12 cellular contexts compared by ENCODE assay signal in the genomic region with DNA sequence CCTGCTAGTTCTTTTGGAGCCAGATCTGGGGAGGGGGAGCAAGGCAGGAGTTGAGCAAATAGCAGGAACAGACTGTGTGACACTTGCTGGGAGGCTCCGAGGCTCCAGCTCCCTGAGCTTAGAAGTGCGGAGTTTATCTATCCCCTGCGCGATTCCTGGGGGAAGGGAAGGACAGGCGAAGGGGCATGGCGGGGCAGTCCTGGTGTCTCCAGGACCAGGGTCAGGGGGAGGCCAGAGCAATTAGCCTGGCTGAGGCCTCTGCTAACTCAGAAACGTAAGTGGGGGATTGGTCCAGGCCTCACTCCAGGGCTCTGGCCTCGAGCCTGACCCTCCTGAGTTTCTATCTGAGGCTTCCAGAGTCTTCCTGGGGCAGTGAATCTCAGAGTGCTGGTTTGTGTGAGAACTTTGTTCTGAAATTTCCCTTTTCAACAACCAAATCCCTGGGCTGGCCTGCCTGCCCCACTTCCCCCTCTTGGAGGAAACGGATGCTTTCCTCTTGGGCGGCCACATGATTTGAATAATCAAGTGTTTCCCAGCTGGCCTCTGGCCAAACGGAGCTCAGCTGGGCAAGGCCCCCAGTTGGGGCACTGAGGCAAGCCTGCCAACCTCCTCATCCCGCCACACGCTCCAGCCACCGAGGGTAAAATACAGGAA. TPM values are rescaled to one million over a fixed set of nuclear protein-coding genes. Genes with fewer than 3 reads are reported as not detected.
A peak's percentile ranks its signal among the peaks of the same experiment; 100 is the strongest.
DNase-seq lines count a peak whose midpoint lies in the region; ATAC-seq and TF ChIP-seq lines count a peak whose summit lies in the region.
"Had no signal": no experiment of that assay in that cellular context is flagged by ENCODE, and none has a peak within 500 bp of the region (broad histone marks: within the 10 kb centered on the region; RNA-seq: fewer than 3 reads in every experiment).

No MANE protein-coding gene starts in this region.

- H3K36me3 ChIP-seq in HUES64 (ENCODE audit: insufficient read depth, low read length) (no peaks in the 10 kb centered on the region), SU-DHL-6 (ENCODE audit: low read length) (no peaks in the 10 kb centered on the region)
- H3K36me3 ChIP-seq: colonic mucosa had no signal

- H3K27me3 ChIP-seq in HUES64 (ENCODE audit: insufficient read depth, low read length): no peaks in the 10 kb centered on the region
- H3K27me3 ChIP-seq in SU-DHL-6 (ENCODE audit: low read length): no peaks in the 10 kb centered on the region
- H3K27me3 ChIP-seq: colonic mucosa had no signal

- peaks cover 8% of the 10 kb centered on the region; the same call in 1 of the 2 replicates for H3K4me1 ChIP-seq in HUES64 (ENCODE audit: insufficient read depth, low read length)
- H3K4me1 ChIP-seq: colonic mucosa had no signal

- H3K9me3 ChIP-seq in HUES64 (ENCODE audit: insufficient read depth, low read depth, low read length): no peaks in the 10 kb centered on the region
- H3K9me3 ChIP-seq in SU-DHL-6 (ENCODE audit: insufficient read depth, low read length): no peaks in the 10 kb centered on the region
- H3K9me3 ChIP-seq: colonic mucosa had no signal

- no peaks in the 10 kb centered on the region for H3K79me2 ChIP-seq in SU-DHL-6 (ENCODE audit: insufficient read depth, low read length)

- H4K20me1 ChIP-seq in SU-DHL-6 (ENCODE audit: low read depth, low read length): no peaks in the 10 kb centered on the region

- TF ChIP-seq CTCF in SU-DHL-6 (IDR thresholded peaks at IDR 0.05; ENCODE audit: insufficient read depth, low read length, poor library complexity, severe bottlenecking): no peak

- peaks cover 16% of the 10 kb centered on the region; the same call in 1 of the 2 replicates for H3F3A ChIP-seq in SU-DHL-6 (ENCODE audit: insufficient read depth)

- DNase-seq in hippocampal formation (lab: John Stamatoyannopoulos, UW) (peak; percentile 46), putamen (ENCODE audit: low spot score) (peak; percentile 68)
- DNase-seq: activated CD4-positive, alpha-beta memory T cell treated with anti-CD3 and anti-CD28 coated beads for 36 hours; colonic mucosa; NCI-H2029; PC-9; small intestine had no signal

- 82% methylated on average over 14 of the region's 14 CpGs for WGBS in HUES64

- ATAC-seq in HG03342 (IDR thresholded peaks at IDR 0.05; ENCODE audit: unreplicated experiment) (no peak), HG03442 (IDR thresholded peaks at IDR 0.05; ENCODE audit: unreplicated experiment) (no peak), HG02885 (IDR thresholded peaks at IDR 0.05; ENCODE audit: poor library complexity, unreplicated experiment) (no peak)

- H3K9me2 ChIP-seq in SU-DHL-6 (replicated peaks; ENCODE audit: insufficient read depth, low read length): no peaks in the 10 kb centered on the region

- H3K27ac ChIP-seq in HUES64 (ENCODE audit: low read depth, low read length) (0 out of 2 replicates have a peak overlapping the region, but pooled peaks have one; percentile 13), SU-DHL-6 (ENCODE audit: low read depth, low read length) (peak overlapping the region; percentile 27; the same call in 1 of the 2 replicates)
- H3K27ac ChIP-seq: colonic mucosa, PC-9 had no signal

- no peak overlapping the region for H3K4me3 ChIP-seq in HUES64 (ENCODE audit: low read length)
- no peak overlapping the region for H3K4me3 ChIP-seq in SU-DHL-6 (ENCODE audit: insufficient read depth, low read length, poor library complexity, severe bottlenecking)
- H3K4me3 ChIP-seq: colonic mucosa, PC-9 had no signal

- H3K9ac ChIP-seq in HUES64 (ENCODE audit: low read depth, low read length) (no peak overlapping the region), SU-DHL-6 (ENCODE audit: low read length) (peak overlapping the region; percentile 3; the same call in 1 of the 2 replicates)

- no peak overlapping the region for H2AFZ ChIP-seq in SU-DHL-6 (ENCODE audit: low read depth, low read length, severe bottlenecking)
- H2AFZ ChIP-seq: PC-9 had no signal

- H3K4me2 ChIP-seq in SU-DHL-6 (ENCODE audit: low read depth, low read length, poor library complexity, severe bottlenecking): peak overlapping the region; percentile 26
- H3K4me2 ChIP-seq: PC-9 had no signal

RNA-seq across cellular contexts. Expression of gene ALPL, which starts 15.6 kb away (rescaled TPM):
- 131 TPM for polyA plus RNA-seq in HUES64 (2013, experiment 1 of 2)
- 132 TPM for polyA plus RNA-seq in HUES64 (2013, experiment 2 of 2)
